ENCODE assay signal across 16 cellular contexts in genomic region chr9:79152306-79152705, GRCh38.
DNase-seq lines count a peak whose midpoint lies in the region; ATAC-seq and TF ChIP-seq lines count a peak whose summit lies in the region.
"Had no signal": no experiment of that assay in that cellular context is flagged by ENCODE, and none has a peak within 500 bp of the region (broad histone marks: within the 10 kb centered on the region; RNA-seq: fewer than 3 reads in every experiment).

No MANE protein-coding gene starts in this region.

- peak; percentile 76 for DNase-seq in NCI-H69 (lab: John Stamatoyannopoulos, UW)
- DNase-seq in fibroblast of gingiva (ENCODE audit: low read depth) = peak; percentile 35
- DNase-seq in medulla oblongata (ENCODE audit: extremely low spot score) = peak; percentile 2
- peak; percentile 33 to 52 for DNase-seq in gastrocnemius medialis
- no peak for DNase-seq in NCI-H187 (lab: John Stamatoyannopoulos, UW)
- no peak for DNase-seq in NCI-H146 (lab: John Stamatoyannopoulos, UW)
- DNase-seq: C1 segment of cervical spinal cord; Caco-2; CD4-positive, alpha-beta memory T cell; DMS153; DND-41; H7; HCEC 1CT had no signal

- TF ChIP-seq CTCF in gastrocnemius medialis (IDR thresholded peaks at IDR 0.05 in 4 of 5, conservative IDR thresholded peaks at IDR 0.05 in 1 of 5) = no peak

- H3K4me1 ChIP-seq in gastrocnemius medialis = peaks cover 0 to 9% of the 10 kb centered on the region in 2 donors
- H3K4me1 ChIP-seq: Caco-2 had no signal

- H3K4me3 ChIP-seq in gastrocnemius medialis = no peak overlapping the region
- H3K4me3 ChIP-seq: GM23338 had no signal

- peak overlapping the region in 1 of 4 donors; percentile 40 for H3K27ac ChIP-seq in gastrocnemius medialis

- peak; percentile 93 to 99 for ATAC-seq in gastrocnemius medialis
- no peak for ATAC-seq in HG03342 (IDR thresholded peaks at IDR 0.05; ENCODE audit: unreplicated experiment)
- ATAC-seq in GM21723 (IDR thresholded peaks at IDR 0.05; ENCODE audit: unreplicated experiment) = no peak
- ATAC-seq: GM23338 had no signal

- TF ChIP-seq POLR2A in gastrocnemius medialis (IDR thresholded peaks at IDR 0.05) = no peak

- H3K27me3 ChIP-seq in gastrocnemius medialis = no peaks in the 10 kb centered on the region

- H3K36me3 ChIP-seq in gastrocnemius medialis = no peaks in the 10 kb centered on the region

- H3K9me3 ChIP-seq in gastrocnemius medialis = no peaks in the 10 kb centered on the region
- H3K9me3 ChIP-seq: Caco-2 had no signal

- intact Hi-C loops in gastrocnemius medialis (cut with DNase I; ENCODE audit: low total_unique reads) = loop anchor here (10.0 kb wide), 1 partner anchor 422 kb away; the partner anchor contains the start of gene TLE4

- in situ Hi-C loops in gastrocnemius medialis (cut with MboI; ENCODE audit: low sequenced_read_pairs in 4 of 4) = no loop called here

Comparison
In these comparisons a context has a peak if more than half of its experiments do, and no peak if none do; other contexts are left out.
1. DNase-seq: peak in NCI-H69 (single experiment), fibroblast of gingiva (single experiment), medulla oblongata (single experiment) and gastrocnemius medialis (2 of 2); none in NCI-H187 (0 of 2) and NCI-H146 (single experiment).
2. ATAC-seq: peak in gastrocnemius medialis (2 of 2); none in HG03342 (single experiment) and GM21723 (single experiment).